Comparison of ENCODE assay signal across 13 cellular contexts in genomic region chr10:110022716-110023504, GRCh38. TPM values are rescaled to one million over a fixed set of nuclear protein-coding genes. Genes with fewer than 3 reads are reported as not detected.
DNase-seq lines count a peak whose midpoint lies in the region; ATAC-seq and TF ChIP-seq lines count a peak whose summit lies in the region.
"Had no signal": no experiment of that assay in that cellular context is flagged by ENCODE, and none has a peak within 500 bp of the region (broad histone marks: within the 10 kb centered on the region; RNA-seq: fewer than 3 reads in every experiment).

No MANE protein-coding gene starts in this region.

- peak overlapping the region in 2 of 4 donors; percentile 23 to 74 for H3K4me3 Mint-ChIP-seq in IgD-negative memory B cell
- no peak overlapping the region for H3K4me3 Mint-ChIP-seq in central memory CD8-positive, alpha-beta T cell
- H3K4me3 Mint-ChIP-seq: activated CD8-positive, alpha-beta memory T cell treated with anti-CD3 and anti-CD28 coated beads, Interleukin-2, amount 10 ng/mL, durations not matched to agents 7 days and 5 days had no signal

- DNase-seq in NOMO-1 treated with DMSO at 0.1 percent for 48 hours (lab: John Stamatoyannopoulos, UW; ENCODE audit: unreplicated experiment) (peak; percentile 4), NOMO-1 (lab: John Stamatoyannopoulos, UW; ENCODE audit: unreplicated experiment in 2 of 2) (no peak), posterior vena cava (ENCODE audit: low spot score) (no peak), breast epithelium (ENCODE audit: low spot score in 2 of 2) (no peak), RPMI8226 (no peak)
- DNase-seq in central memory CD8-positive, alpha-beta T cell (ENCODE audit: low spot score in 2 of 2) = no peak
- DNase-seq: 8988T; activated CD8-positive, alpha-beta memory T cell treated with anti-CD3 and anti-CD28 coated beads, Interleukin-2, amount 10 ng/mL, durations not matched to agents 7 days and 5 days; NCI-H1436 treated with DMSO at 0.1 percent for 48 hours; NCI-H510A treated with DMSO at 0.1 percent for 48 hours had no signal

- TF ChIP-seq POLR2A in breast epithelium (IDR thresholded peaks at IDR 0.05) = no peak

- peaks cover 4% of the 10 kb centered on the region for H3K36me3 Mint-ChIP-seq in IgD-negative memory B cell
- H3K36me3 Mint-ChIP-seq in central memory CD8-positive, alpha-beta T cell (ENCODE audit: insufficient read depth) = no peaks in the 10 kb centered on the region

- H3K9me3 Mint-ChIP-seq in IgD-negative memory B cell = no peaks in the 10 kb centered on the region
- no peaks in the 10 kb centered on the region for H3K9me3 Mint-ChIP-seq in central memory CD8-positive, alpha-beta T cell

- H3K27ac ChIP-seq in neutrophil = peak overlapping the region; percentile 80
- H3K27ac ChIP-seq in breast epithelium = no peak overlapping the region

- H3K4me3 ChIP-seq in neutrophil (ENCODE audit: low read depth in 1 of 2, low read length in 1 of 2) (peak overlapping the region in 1 of 2 experiments; percentile 33), breast epithelium (no peak overlapping the region)
- H3K4me3 ChIP-seq: HAP-1 had no signal

- no peaks in the 10 kb centered on the region for H3K27me3 ChIP-seq in neutrophil
- no peaks in the 10 kb centered on the region for H3K27me3 ChIP-seq in breast epithelium

- H3K27me3 Mint-ChIP-seq in IgD-negative memory B cell = no peaks in the 10 kb centered on the region
- H3K27me3 Mint-ChIP-seq in central memory CD8-positive, alpha-beta T cell = no peaks in the 10 kb centered on the region
- H3K27me3 Mint-ChIP-seq: activated CD8-positive, alpha-beta memory T cell treated with anti-CD3 and anti-CD28 coated beads, Interleukin-2, amount 10 ng/mL, durations not matched to agents 7 days and 5 days had no signal

- peak overlapping the region in 2 of 3 donors; percentile 11 to 48 for H3K27ac Mint-ChIP-seq in IgD-negative memory B cell
- peak overlapping the region; percentile 15 for H3K27ac Mint-ChIP-seq in central memory CD8-positive, alpha-beta T cell (ENCODE audit: low read depth)
- H3K27ac Mint-ChIP-seq: activated CD8-positive, alpha-beta memory T cell treated with anti-CD3 and anti-CD28 coated beads, Interleukin-2, amount 10 ng/mL, durations not matched to agents 7 days and 5 days had no signal

- H3K4me1 ChIP-seq in neutrophil (ENCODE audit: control insufficient read depth in 1 of 2, insufficient read depth in 1 of 2, low read depth in 1 of 2, low read length in 1 of 2) (peaks cover 71 to 82% of the 10 kb centered on the region in 2 experiments), breast epithelium (no peaks in the 10 kb centered on the region)

- H3K4me1 Mint-ChIP-seq in IgD-negative memory B cell = peaks cover 28 to 52% (median 46%) of the 10 kb centered on the region in 3 donors
- H3K4me1 Mint-ChIP-seq in central memory CD8-positive, alpha-beta T cell = peaks cover 64% of the 10 kb centered on the region

- no peak for TF ChIP-seq CTCF in neutrophil (IDR thresholded peaks at IDR 0.05)
- TF ChIP-seq CTCF in breast epithelium (IDR thresholded peaks at IDR 0.05) = no peak

- H3K36me3 ChIP-seq in neutrophil (no peaks in the 10 kb centered on the region), breast epithelium (no peaks in the 10 kb centered on the region)
- H3K36me3 ChIP-seq: HAP-1 had no signal

- ATAC-seq in central memory CD8-positive, alpha-beta T cell (replicated peaks; ENCODE audit: extremely low read depth, poor library complexity, severe bottlenecking) = no peak
- ATAC-seq: activated CD8-positive, alpha-beta memory T cell treated with anti-CD3 and anti-CD28 coated beads, Interleukin-2, amount 10 ng/mL, durations not matched to agents 7 days and 5 days had no signal

- no peaks in the 10 kb centered on the region for H3K9me3 ChIP-seq in neutrophil
- H3K9me3 ChIP-seq in breast epithelium = no peaks in the 10 kb centered on the region
- H3K9me3 ChIP-seq: HAP-1 had no signal

- intact Hi-C loops in posterior vena cava (cut with DNase I) = no loop called here
- intact Hi-C loops in breast epithelium (cut with DNase I; ENCODE audit: low total_unique reads) = no loop called here

RNA-seq across cellular contexts. Expression of gene ADD3, which starts 15.1 kb away (rescaled TPM):
- polyA plus RNA-seq in IgD-negative memory B cell = 344 TPM
- total RNA-seq in posterior vena cava (100 to 1,000 TPM in 1 of 2 donors, 10 to 100 TPM in 1; 95.0 to 116 TPM), breast epithelium (100 to 1,000 TPM; 208 to 458 (median 347) TPM)
